In the genomic region with DNA sequence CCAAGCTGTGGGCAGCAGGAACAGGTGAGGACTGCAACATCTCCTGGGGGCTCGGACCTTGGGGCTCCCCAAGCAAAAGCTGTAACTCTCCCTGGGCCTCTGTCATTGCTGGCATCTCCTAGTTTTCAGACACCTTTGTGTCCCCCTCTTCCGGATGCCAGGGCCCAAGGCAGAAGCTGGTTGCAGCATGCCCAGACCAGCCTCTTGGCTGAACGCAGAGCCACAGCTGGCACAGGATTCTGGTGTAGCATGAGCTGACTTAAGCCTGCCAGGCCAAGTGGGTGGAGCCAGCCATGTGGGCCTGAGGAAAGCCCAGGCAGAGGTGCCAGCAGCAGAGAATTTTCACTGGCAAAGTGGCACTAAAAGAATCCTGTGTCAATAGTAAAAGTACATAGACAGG, we compare ENCODE assay signal across 13 cellular contexts.
"Had no signal": no experiment of that assay in that cellular context is flagged by ENCODE, and none has a peak within 500 bp of the region (broad histone marks: within the 10 kb centered on the region; RNA-seq: fewer than 3 reads in every experiment).

No MANE protein-coding gene starts in this region.

- H3K4me1 ChIP-seq: adrenal gland, stomach, thyroid gland had no signal

- H3K9me3 ChIP-seq: adrenal gland, thyroid gland had no signal

- H3K4me3 ChIP-seq: adrenal gland, stomach, thyroid gland had no signal

- H3K36me3 ChIP-seq: adrenal gland, stomach, thyroid gland had no signal

- H3K4me1 Mint-ChIP-seq: activated CD4-positive, alpha-beta T cell treated with anti-CD3 and anti-CD28 coated beads for 36 hours; central memory CD8-positive, alpha-beta T cell; neural crest cell had no signal

- ATAC-seq: activated CD4-positive, alpha-beta T cell treated with anti-CD3 and anti-CD28 coated beads for 36 hours; activated CD8-positive, alpha-beta T cell treated with anti-CD3 and anti-CD28 coated beads, Interleukin-2, amount 10 ng/mL, durations not matched to agents 7 days and 5 days had no signal

- H3K4me3 Mint-ChIP-seq: activated CD4-positive, alpha-beta T cell treated with anti-CD3 and anti-CD28 coated beads for 36 hours; activated CD8-positive, alpha-beta T cell treated with anti-CD3 and anti-CD28 coated beads, Interleukin-2, amount 10 ng/mL, durations not matched to agents 7 days and 5 days; central memory CD8-positive, alpha-beta T cell; neural crest cell had no signal

- H3K27ac ChIP-seq: adrenal gland, stomach, thyroid gland, VCaP had no signal

- H3K27ac Mint-ChIP-seq: activated CD4-positive, alpha-beta T cell treated with anti-CD3 and anti-CD28 coated beads for 36 hours; activated CD8-positive, alpha-beta T cell treated with anti-CD3 and anti-CD28 coated beads, Interleukin-2, amount 10 ng/mL, durations not matched to agents 7 days and 5 days had no signal

- DNase-seq: activated CD4-positive, alpha-beta T cell treated with anti-CD3 and anti-CD28 coated beads for 36 hours; activated CD8-positive, alpha-beta T cell treated with anti-CD3 and anti-CD28 coated beads, Interleukin-2, amount 10 ng/mL, durations not matched to agents 7 days and 5 days; activated naive CD4-positive, alpha-beta T cell treated with anti-CD3 and anti-CD28 coated beads, Interleukin-2, amount 50 U/mL, for 16 hours; adrenal gland; effector memory CD4-positive, alpha-beta T cell; erythroblast; stimulated activated CD4-positive, alpha-beta T cell treated with anti-CD3 and anti-CD28 coated beads, Interleukin-4, amount 100 ng/mL, for 24 hours; stomach; thyroid gland had no signal

- H3K27me3 Mint-ChIP-seq: activated CD4-positive, alpha-beta T cell treated with anti-CD3 and anti-CD28 coated beads for 36 hours; central memory CD8-positive, alpha-beta T cell had no signal

- H3K27me3 ChIP-seq: adrenal gland, stomach, thyroid gland had no signal

- FAIRE-seq: urothelium cell line had no signal
